14 cellular contexts compared by ENCODE assay signal in genomic region chr2:217827430-217828201, GRCh38.
DNase-seq lines count a peak whose midpoint lies in the region; ATAC-seq and TF ChIP-seq lines count a peak whose summit lies in the region.
"Had no signal": no experiment of that assay in that cellular context is flagged by ENCODE, and none has a peak within 500 bp of the region (broad histone marks: within the 10 kb centered on the region; RNA-seq: fewer than 3 reads in every experiment).

No MANE protein-coding gene starts in this region.

- intact Hi-C loops in left ventricle myocardium inferior (cut with micrococcal nuclease) = no loop called here
- intact Hi-C loops in activated naive CD4-positive, alpha-beta T cell treated with anti-CD3 and anti-CD28 coated beads for 36 hours (cut with micrococcal nuclease) = no loop called here

- H3K4me3 Mint-ChIP-seq in progenitor cell of endocrine pancreas (ENCODE audit: low read depth) = no peak overlapping the region
- H3K4me3 Mint-ChIP-seq in activated naive CD4-positive, alpha-beta T cell treated with anti-CD3 and anti-CD28 coated beads for 36 hours = no peak overlapping the region

- H3K36me3 Mint-ChIP-seq in progenitor cell of endocrine pancreas (ENCODE audit: insufficient read depth) = no peaks in the 10 kb centered on the region
- H3K36me3 Mint-ChIP-seq in activated naive CD4-positive, alpha-beta T cell treated with anti-CD3 and anti-CD28 coated beads for 36 hours (ENCODE audit: low read depth) = no peaks in the 10 kb centered on the region

- peak overlapping the region; percentile 35 for H3K9ac ChIP-seq in adipocyte (ENCODE audit: low read length)

- H3K27ac ChIP-seq in left ventricle myocardium inferior (replicated peaks) = peak overlapping the region; percentile 95
- H3K27ac ChIP-seq: cardiac muscle cell had no signal

- DNase-seq in AG09319 (ENCODE audit: extremely low read depth, low read depth) (peak; percentile 12), adipocyte (ENCODE audit: low read depth) (peak; percentile 22), left ventricle myocardium inferior (peak; percentile 65), progenitor cell of endocrine pancreas (ENCODE audit: low spot score, unreplicated experiment) (no peak), Kasumi-1 (lab: John Stamatoyannopoulos, UW) (no peak)
- no peak for DNase-seq in activated naive CD4-positive, alpha-beta T cell treated with anti-CD3 and anti-CD28 coated beads for 36 hours
- DNase-seq: activated CD4-positive, CD25-positive, alpha-beta regulatory T cell; foreskin fibroblast; MM.1S; NCI-H446 treated with DMSO at 0.1 percent for 48 hours; SHP77 treated with DMSO at 0.1 percent for 48 hours had no signal

- no peak for ATAC-seq in GM18873 (IDR thresholded peaks at IDR 0.05; ENCODE audit: low FRiP score, unreplicated experiment)
- no peak for ATAC-seq in GM19395 (IDR thresholded peaks at IDR 0.05; ENCODE audit: unreplicated experiment)

- H3K4me1 ChIP-seq in adipocyte (ENCODE audit: control insufficient read depth, insufficient read depth, low read length) = peaks cover 27% of the 10 kb centered on the region
- peaks cover 100% of the 10 kb centered on the region for H3K4me1 ChIP-seq in left ventricle myocardium inferior

- H3K27ac Mint-ChIP-seq in progenitor cell of endocrine pancreas = peak overlapping the region; percentile 59
- no peak overlapping the region for H3K27ac Mint-ChIP-seq in activated naive CD4-positive, alpha-beta T cell treated with anti-CD3 and anti-CD28 coated beads for 36 hours

- H3K27me3 ChIP-seq in adipocyte (replicated peaks; ENCODE audit: control insufficient read depth, insufficient read depth, low read length) = no peaks in the 10 kb centered on the region
- H3K27me3 ChIP-seq in left ventricle myocardium inferior (ENCODE audit: low read depth) = no peaks in the 10 kb centered on the region

- H3K4me1 Mint-ChIP-seq in progenitor cell of endocrine pancreas (ENCODE audit: low read depth) = peaks cover 2% of the 10 kb centered on the region
- H3K4me1 Mint-ChIP-seq in activated naive CD4-positive, alpha-beta T cell treated with anti-CD3 and anti-CD28 coated beads for 36 hours (ENCODE audit: low read depth) = no peaks in the 10 kb centered on the region

- H3K9me3 Mint-ChIP-seq in progenitor cell of endocrine pancreas (ENCODE audit: low read depth) = no peaks in the 10 kb centered on the region
- H3K9me3 Mint-ChIP-seq in activated naive CD4-positive, alpha-beta T cell treated with anti-CD3 and anti-CD28 coated beads for 36 hours = no peaks in the 10 kb centered on the region

- H3K4me3 ChIP-seq in adipocyte (ENCODE audit: low read length) = no peak overlapping the region
- no peak overlapping the region for H3K4me3 ChIP-seq in left ventricle myocardium inferior
- H3K4me3 ChIP-seq: cardiac muscle cell had no signal

- TF ChIP-seq CTCF in AG09319 (IDR thresholded peaks at IDR 0.05; ENCODE audit: low read depth, low read length) (no peak), left ventricle myocardium inferior (IDR thresholded peaks at IDR 0.05; ENCODE audit: borderline replicate concordance) (no peak), progenitor cell of endocrine pancreas (IDR thresholded peaks at IDR 0.05; ENCODE audit: unreplicated experiment) (no peak)

- no peaks in the 10 kb centered on the region for H3K9me3 ChIP-seq in adipocyte (ENCODE audit: control insufficient read depth, low read length)
- no peaks in the 10 kb centered on the region for H3K9me3 ChIP-seq in left ventricle myocardium inferior (replicated peaks)

- H3K27me3 Mint-ChIP-seq in progenitor cell of endocrine pancreas = peaks cover 4% of the 10 kb centered on the region
- H3K27me3 Mint-ChIP-seq in activated naive CD4-positive, alpha-beta T cell treated with anti-CD3 and anti-CD28 coated beads for 36 hours (ENCODE audit: low read depth) = no peaks in the 10 kb centered on the region

- H3K36me3 ChIP-seq in adipocyte (ENCODE audit: control insufficient read depth, insufficient read depth, low read length, severe bottlenecking) (peaks cover 75% of the 10 kb centered on the region), left ventricle myocardium inferior (peaks cover 83% of the 10 kb centered on the region)

- CTCF ChIA-PET in activated naive CD4-positive, alpha-beta T cell treated with anti-CD3 and anti-CD28 coated beads for 36 hours (lab: Charles Lee) = no interaction called here

Comparison
In these comparisons a context has a peak if more than half of its experiments do, and no peak if none do; other contexts are left out.
1. DNase-seq: peak in AG09319 (single experiment), adipocyte (single experiment) and left ventricle myocardium inferior (single experiment); none in progenitor cell of endocrine pancreas (single experiment), activated naive CD4-positive, alpha-beta T cell treated with anti-CD3 and anti-CD28 coated beads for 36 hours (single experiment) and Kasumi-1 (0 of 2).